In the genomic region with DNA sequence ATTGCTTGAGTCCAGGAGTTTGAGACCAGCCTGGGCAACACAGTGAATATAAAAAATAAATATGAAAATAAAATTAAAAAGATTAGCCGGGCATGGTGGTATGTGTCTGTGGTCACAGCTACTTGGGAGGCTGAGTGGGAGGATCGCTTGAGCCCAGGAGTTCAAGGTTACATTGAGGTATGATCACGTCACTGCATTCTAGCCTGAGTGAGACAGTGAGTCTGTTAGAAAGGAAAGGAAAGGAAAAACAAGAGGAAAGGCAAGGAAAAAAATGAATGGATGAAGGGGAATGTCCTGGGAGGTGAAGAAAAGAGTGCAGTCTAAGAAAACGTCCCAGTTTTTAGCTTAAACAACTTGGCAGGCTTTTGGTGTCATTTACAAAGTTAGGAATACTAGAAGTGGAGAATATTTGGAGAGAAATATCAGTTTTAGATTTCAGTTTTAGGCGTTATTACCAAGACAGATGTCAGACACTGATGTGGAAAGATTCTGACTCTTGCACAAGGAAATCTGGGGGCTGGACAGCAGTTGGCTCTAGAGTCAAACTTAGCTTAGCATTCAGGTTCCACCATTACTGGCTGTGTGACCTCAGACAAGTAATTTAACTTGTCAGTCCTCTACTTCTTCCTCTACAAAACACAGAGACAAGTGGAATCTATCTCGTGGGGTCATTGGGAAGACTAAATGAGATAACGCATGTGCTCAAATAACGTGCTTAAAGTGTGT, we compare ENCODE assay signal across 13 cellular contexts.
DNase-seq lines count a peak whose midpoint lies in the region; ATAC-seq, FAIRE-seq and TF ChIP-seq lines count a peak whose summit lies in the region.
"Had no signal": no experiment of that assay in that cellular context is flagged by ENCODE, and none has a peak within 500 bp of the region (broad histone marks: within the 10 kb centered on the region; RNA-seq: fewer than 3 reads in every experiment).

No MANE protein-coding gene starts in this region.

- H3K27ac Mint-ChIP-seq in memory B cell: peak overlapping the region; percentile 81
- H3K27ac Mint-ChIP-seq in progenitor cell of endocrine pancreas: no peak overlapping the region

- peak; percentile 9 for FAIRE-seq in GM12892 (lab: Jason Lieb, UNC)
- FAIRE-seq: keratinocyte had no signal

- POLR2A ChIA-PET in AG04450 (lab: Yijun Ruan, JAX): no interaction called here

- no peak for TF ChIP-seq POLR2A in GM12892 (IDR thresholded peaks at IDR 0.05; ENCODE audit: low read depth, low read length)

- H3K27me3 Mint-ChIP-seq in memory B cell (no peaks in the 10 kb centered on the region), progenitor cell of endocrine pancreas (no peaks in the 10 kb centered on the region)

- TF ChIP-seq CTCF in AG04450 (IDR thresholded peaks at IDR 0.05; ENCODE audit: low read depth, low read length) (no peak), progenitor cell of endocrine pancreas (IDR thresholded peaks at IDR 0.05; ENCODE audit: unreplicated experiment) (no peak)

- peaks cover 27% of the 10 kb centered on the region for H3K4me1 Mint-ChIP-seq in memory B cell
- peaks cover 8% of the 10 kb centered on the region for H3K4me1 Mint-ChIP-seq in progenitor cell of endocrine pancreas (ENCODE audit: low read depth)

- no peak overlapping the region for H3K4me3 Mint-ChIP-seq in memory B cell
- no peak overlapping the region for H3K4me3 Mint-ChIP-seq in progenitor cell of endocrine pancreas (ENCODE audit: low read depth)

- intact Hi-C loops in cardiac septum (cut with DNase I): no loop called here

- CTCF ChIA-PET in AG04450 (lab: Charles Lee): no interaction called here

- H3K9me3 ChIP-seq in AG04450 (ENCODE audit: control insufficient read depth, insufficient read depth, low read length): no peaks in the 10 kb centered on the region
- H3K9me3 ChIP-seq: gastrocnemius medialis had no signal

- H3K36me3 Mint-ChIP-seq in memory B cell: peaks cover 2% of the 10 kb centered on the region
- H3K36me3 Mint-ChIP-seq in progenitor cell of endocrine pancreas (ENCODE audit: insufficient read depth): peaks cover 1% of the 10 kb centered on the region

- H3K27me3 ChIP-seq in AG04450 (ENCODE audit: control insufficient read depth, insufficient read depth, low read length): no peaks in the 10 kb centered on the region
- H3K27me3 ChIP-seq: gastrocnemius medialis had no signal

- no peak for ATAC-seq in memory B cell (ENCODE audit: low read depth)
- ATAC-seq: gastrocnemius medialis had no signal

- H3K27ac ChIP-seq in AG04450 (ENCODE audit: low read depth, low read length): peak overlapping the region; percentile 43
- H3K27ac ChIP-seq: gastrocnemius medialis had no signal

- no peak overlapping the region for H3K4me3 ChIP-seq in AG04450 (ENCODE audit: low read depth, low read length)
- H3K4me3 ChIP-seq: gastrocnemius medialis had no signal

- H3K9me3 Mint-ChIP-seq in memory B cell (peaks cover 2% of the 10 kb centered on the region), progenitor cell of endocrine pancreas (ENCODE audit: low read depth) (peaks cover 9% of the 10 kb centered on the region)

- peak; percentile 20 for DNase-seq in AG04450 (ENCODE audit: low read depth, low spot score)
- DNase-seq in GM12892 (ENCODE audit: insufficient read length): no peak
- DNase-seq in amniotic epithelial cell (ENCODE audit: low read depth): peak; percentile 97
- DNase-seq in memory B cell (ENCODE audit: low spot score in 2 of 2): no peak
- DNase-seq in DMS153 treated with DMSO at 0.1 percent for 48 hours (lab: John Stamatoyannopoulos, UW; ENCODE audit: unreplicated experiment): no peak
- DNase-seq in NCI-H1092 treated with DMSO at 0.1 percent for 48 hours (lab: John Stamatoyannopoulos, UW): no peak
- DNase-seq in cardiac septum (ENCODE audit: low spot score): no peak
- DNase-seq in progenitor cell of endocrine pancreas (ENCODE audit: low spot score, unreplicated experiment): no peak
- DNase-seq: activated CD8-positive, alpha-beta memory T cell treated with anti-CD3 and anti-CD28 coated beads for 24 hours; C1 segment of cervical spinal cord; gastrocnemius medialis; NCI-H1417 treated with DMSO at 0.1 percent for 48 hours had no signal

Comparison
In these comparisons a context has a peak if more than half of its experiments do, and no peak if none do; other contexts are left out.
1. DNase-seq: peak in AG04450 (single experiment) and amniotic epithelial cell (single experiment); none in GM12892 (single experiment), memory B cell (0 of 2), DMS153 treated with DMSO at 0.1 percent for 48 hours (single experiment), NCI-H1092 treated with DMSO at 0.1 percent for 48 hours (single experiment), cardiac septum (single experiment) and progenitor cell of endocrine pancreas (single experiment).